ENCODE assay signal across 1 cellular context in genomic region chr15:73633111-73633990, GRCh38.
TF ChIP-seq lines count a peak whose summit lies in the region.

Gene NPTN, minus strand, starts transcription at chr15:73633389. Its CDS starts 174 bp downstream, at chr15:73633215.

TF ChIP-seq in A549, 52 proteins besides CTCF, POLR2A, EP300 and RAD21 (continued from another document):
- peak; percentile 89 for TF ChIP-seq REST (IDR thresholded peaks at IDR 0.05)
- no peak for TF ChIP-seq ZC3H11A (IDR thresholded peaks at IDR 0.05)
- TF ChIP-seq BCL3 (IDR thresholded peaks at IDR 0.05): peak; percentile 82
- TF ChIP-seq MYC (IDR thresholded peaks at IDR 0.05; ENCODE audit: borderline replicate concordance, low read length): peak; percentile 34; the same call in 1 of the 2 replicates
- TF ChIP-seq PBX3 (IDR thresholded peaks at IDR 0.05): peak; percentile 46; the same call in 1 of the 2 replicates
